ENCODE assay signal across 8 cellular contexts in genomic region chr7:149459201-149459539, GRCh38. TPM values are rescaled to one million over a fixed set of nuclear protein-coding genes. Genes with fewer than 3 reads are reported as not detected.
A peak's percentile ranks its signal among the peaks of the same experiment; 100 is the strongest.
DNase-seq lines count a peak whose midpoint lies in the region; ATAC-seq and TF ChIP-seq lines count a peak whose summit lies in the region.

No MANE protein-coding gene starts in this region.

- peak overlapping the region; percentile 93 for H3K4me2 ChIP-seq in smooth muscle cell

- H3K4me1 Mint-ChIP-seq in HFFc6 (ENCODE audit: low read depth) (peaks cover 33% of the 10 kb centered on the region), activated B cell treated with CpG ODN at 0.5 μM for 24 hours (peaks cover 24% of the 10 kb centered on the region)

- H3K9me3 ChIP-seq in iPS-15b (ENCODE audit: control insufficient read depth, insufficient read depth, low read length) (no peaks in the 10 kb centered on the region), smooth muscle cell (replicated peaks; ENCODE audit: low read depth) (no peaks in the 10 kb centered on the region)

- POLR2A ChIA-PET in activated B cell treated with CpG ODN at 0.5 μM for 24 hours (lab: Charles Lee) = interaction anchor here (2.2 kb wide), 1 partner anchor 37 kb away, joined by 13 read pairs; no protein-coding TSS in a partner anchor

- ATAC-seq in activated B cell treated with CpG ODN at 0.5 μM for 24 hours (ENCODE audit: low read depth) (no peak), HG03196 (IDR thresholded peaks at IDR 0.05; ENCODE audit: unreplicated experiment) (no peak)

- 24% methylated on average over 16 of the region's 17 CpGs for whole genome bisulfite sequencing in smooth muscle cell (ENCODE audit: low lambda C conversion rate)

- H3K27ac Mint-ChIP-seq in HFFc6 = peak overlapping the region; percentile 80
- no peak overlapping the region for H3K27ac Mint-ChIP-seq in activated B cell treated with CpG ODN at 0.5 μM for 24 hours

- peaks cover 1% of the 10 kb centered on the region; the same call in 1 of the 2 replicates for H3K27me3 Mint-ChIP-seq in HFFc6 (ENCODE audit: insufficient read depth)
- peaks cover under 1% of the 10 kb centered on the region for H3K27me3 Mint-ChIP-seq in activated B cell treated with CpG ODN at 0.5 μM for 24 hours

- H3K4me3 Mint-ChIP-seq in HFFc6 (peak overlapping the region; percentile 86), activated B cell treated with CpG ODN at 0.5 μM for 24 hours (peak overlapping the region; percentile 76)

- peaks cover 36% of the 10 kb centered on the region for H3K27me3 ChIP-seq in iPS-15b (ENCODE audit: control insufficient read depth, insufficient read depth, low read length)
- H3K27me3 ChIP-seq in smooth muscle cell (ENCODE audit: low read depth) = no peaks in the 10 kb centered on the region

- H4K20me1 ChIP-seq in smooth muscle cell (ENCODE audit: low read depth) = peaks cover 11% of the 10 kb centered on the region

- peaks cover 31% of the 10 kb centered on the region for H3K79me2 ChIP-seq in smooth muscle cell (ENCODE audit: low read depth)

- H3K36me3 Mint-ChIP-seq in HFFc6 (ENCODE audit: low read depth) (peaks cover 11% of the 10 kb centered on the region), activated B cell treated with CpG ODN at 0.5 μM for 24 hours (ENCODE audit: low read depth) (peaks cover 30% of the 10 kb centered on the region)

- H3K36me3 ChIP-seq in iPS-15b (ENCODE audit: control insufficient read depth, insufficient read depth, low read length) (no peaks in the 10 kb centered on the region), smooth muscle cell (ENCODE audit: low read depth) (no peaks in the 10 kb centered on the region)

- peak overlapping the region; percentile 43 for H3K4me3 ChIP-seq in iPS-15b (ENCODE audit: low read depth, low read length)
- H3K4me3 ChIP-seq in smooth muscle cell = peak overlapping the region; percentile 61

- H3K9me3 Mint-ChIP-seq in HFFc6 = no peaks in the 10 kb centered on the region
- no peaks in the 10 kb centered on the region for H3K9me3 Mint-ChIP-seq in activated B cell treated with CpG ODN at 0.5 μM for 24 hours

- H2AFZ ChIP-seq in smooth muscle cell (ENCODE audit: low read depth) = peak overlapping the region; percentile 77

- H3K27ac ChIP-seq in smooth muscle cell (ENCODE audit: low read depth) = no peak overlapping the region

- TF ChIP-seq CTCF in HFFc6 (IDR thresholded peaks at IDR 0.05) (no peak), activated B cell treated with CpG ODN at 0.5 μM for 24 hours (IDR thresholded peaks at IDR 0.05) (no peak), smooth muscle cell (IDR thresholded peaks at IDR 0.05; ENCODE audit: borderline replicate concordance, insufficient read depth, poor library complexity, severe bottlenecking) (no peak)

- H3F3A ChIP-seq in smooth muscle cell (ENCODE audit: low read depth) = no peaks in the 10 kb centered on the region

- intact Hi-C loops in activated B cell treated with CpG ODN at 0.5 μM for 24 hours (cut with micrococcal nuclease) = no loop called here

- H3K4me1 ChIP-seq in iPS-15b (ENCODE audit: control insufficient read depth, insufficient read depth, low read length) = no peaks in the 10 kb centered on the region
- H3K4me1 ChIP-seq in smooth muscle cell (ENCODE audit: low read depth) = peaks cover 16% of the 10 kb centered on the region

- DNase-seq in HFFc6 = no peak
- DNase-seq in activated B cell treated with CpG ODN at 0.5 μM for 24 hours = no peak
- no peak for DNase-seq in smooth muscle cell (lab: John Stamatoyannopoulos, UW; ENCODE audit: unreplicated experiment)
- no peak for DNase-seq in HuH-7 (ENCODE audit: low spot score)
- DNase-seq in stimulated activated CD8-positive, alpha-beta memory T cell treated with anti-CD3 and anti-CD28 coated beads, Interleukin-4, amount 100 ng/mL, for 48 hours = no peak
- DNase-seq in DMS53 treated with DMSO at 0.1 percent for 48 hours (lab: John Stamatoyannopoulos, UW; ENCODE audit: unreplicated experiment) = no peak

- CTCF ChIA-PET in activated B cell treated with CpG ODN at 0.5 μM for 24 hours (lab: Charles Lee) = no interaction called here

- H3K9ac ChIP-seq in iPS-15b (ENCODE audit: low read depth, low read length) (no peak overlapping the region), smooth muscle cell (ENCODE audit: low read depth) (no peak overlapping the region)

RNA-seq across cellular contexts. Expression of gene ZNF777, which starts 1.7 kb away (rescaled TPM):
- total RNA-seq in HFFc6 (2021; fragmentation: NEBNext Ultra II Directional; extraction: Animal tissue kit (Norgen Biotek cat#: 25700)) = 10 to 100 TPM; 13.6 to 16.7 (median 15.2) TPM
- total RNA-seq in activated B cell treated with CpG ODN at 0.5 μM for 24 hours = 14.0 and 16.2 TPM in 2 replicates
- total RNA-seq in smooth muscle cell = 4.9 and 7.8 TPM in 2 replicates
- 13.0 and 14.9 TPM in 2 replicates for polyA plus RNA-seq in smooth muscle cell

RNA-seq across cellular contexts. Expression of gene ZNF746, which starts 38.4 kb away (rescaled TPM):
- total RNA-seq in HFFc6 (2021; fragmentation: NEBNext Ultra II Directional; extraction: Animal tissue kit (Norgen Biotek cat#: 25700)) = 10 to 100 TPM; 15.7 to 18.2 (median 16.4) TPM
- total RNA-seq in activated B cell treated with CpG ODN at 0.5 μM for 24 hours = 21.0 and 28.4 TPM in 2 replicates
- 13.7 and 14.2 TPM in 2 replicates for total RNA-seq in smooth muscle cell
- 16.7 and 17.2 TPM in 2 replicates for polyA plus RNA-seq in smooth muscle cell
